ENCODE assay signal across 11 cellular contexts in genomic region chr11:86021390-86021789, GRCh38. TPM values are rescaled to one million over a fixed set of nuclear protein-coding genes. Genes with fewer than 3 reads are reported as not detected.
DNase-seq lines count a peak whose midpoint lies in the region; ATAC-seq and TF ChIP-seq lines count a peak whose summit lies in the region.
"Had no signal": no experiment of that assay in that cellular context is flagged by ENCODE, and none has a peak within 500 bp of the region (broad histone marks: within the 10 kb centered on the region; RNA-seq: fewer than 3 reads in every experiment).

No MANE protein-coding gene starts in this region.

- no peaks in the 10 kb centered on the region; the same call in 1 of the 2 replicates for H4K20me1 ChIP-seq in GM23338 (replicated peaks; ENCODE audit: insufficient read depth)

- H3F3A ChIP-seq in GM23338 (replicated peaks; ENCODE audit: low read depth) = no peaks in the 10 kb centered on the region

- H3K27ac Mint-ChIP-seq in GM23338 = peak overlapping the region; percentile 85; the same call in 1 of the 2 replicates
- peak overlapping the region in 2 of 9 donors; percentile 39 to 58 for H3K27ac Mint-ChIP-seq in naive thymus-derived CD4-positive, alpha-beta T cell

- no peaks in the 10 kb centered on the region for H3K9me3 ChIP-seq in naive thymus-derived CD4-positive, alpha-beta T cell (ENCODE audit: control insufficient read depth in 2 of 3, low read length in 3 of 3)

- no peak overlapping the region for H3K4me3 ChIP-seq in GM23338
- no peak overlapping the region for H3K4me3 ChIP-seq in naive thymus-derived CD4-positive, alpha-beta T cell (ENCODE audit: low read length)

- no peaks in the 10 kb centered on the region for H3K4me1 ChIP-seq in GM23338 (ENCODE audit: insufficient read depth)
- peaks cover 0 to 4% of the 10 kb centered on the region in 2 donors for H3K4me1 ChIP-seq in naive thymus-derived CD4-positive, alpha-beta T cell (ENCODE audit: control insufficient read depth in 2 of 2, insufficient read depth in 2 of 2, low read length in 2 of 2)

- ATAC-seq in GM18499 (IDR thresholded peaks at IDR 0.05; ENCODE audit: insufficient read depth, unreplicated experiment) = peak; percentile 39
- no peak for ATAC-seq in GM23338
- peak; percentile 53 for ATAC-seq in naive thymus-derived CD4-positive, alpha-beta T cell
- no peak for ATAC-seq in HG02884 (IDR thresholded peaks at IDR 0.05; ENCODE audit: unreplicated experiment)
- no peak for ATAC-seq in GM21825 (IDR thresholded peaks at IDR 0.05; ENCODE audit: unreplicated experiment)

- POLR2A ChIA-PET in naive thymus-derived CD4-positive, alpha-beta T cell (lab: Charles Lee) = interaction anchor here (0.6 kb wide), 2 partner anchors 194 to 406 kb away, joined by 3 read pairs; no protein-coding TSS in a partner anchor

- H3K27ac ChIP-seq in GM23338 (ENCODE audit: low read depth) = no peak overlapping the region
- H3K27ac ChIP-seq in naive thymus-derived CD4-positive, alpha-beta T cell (ENCODE audit: low read depth, low read length) = no peak overlapping the region
- H3K27ac ChIP-seq: VCaP had no signal

- no peak overlapping the region for H3K4me2 ChIP-seq in GM23338

- no peak for TF ChIP-seq CTCF in GM23338 (conservative IDR thresholded peaks at IDR 0.05; ENCODE audit: low read depth in 2 of 2)

- DNase-seq in GM23338 (ENCODE audit: low spot score) (no peak), RPMI8226 (peak; percentile 28), NCI-H2081 treated with DMSO at 0.1 percent for 48 hours (lab: John Stamatoyannopoulos, UW) (no peak), NCI-H1436 (lab: John Stamatoyannopoulos, UW) (no peak)
- DNase-seq in naive thymus-derived CD4-positive, alpha-beta T cell = no peak
- DNase-seq: effector CD4-positive, alpha-beta T cell; NCI-H1105 had no signal

- H2AFZ ChIP-seq in GM23338 = no peak overlapping the region

- H3K4me1 Mint-ChIP-seq in GM23338 = peaks cover 9% of the 10 kb centered on the region; the same call in 2 of the 3 replicates
- peaks cover 15 to 45% (median 32%) of the 10 kb centered on the region in 7 donors for H3K4me1 Mint-ChIP-seq in naive thymus-derived CD4-positive, alpha-beta T cell

- H3K27me3 Mint-ChIP-seq in GM23338 (ENCODE audit: insufficient read depth, low read depth, poor library complexity) = no peaks in the 10 kb centered on the region
- no peaks in the 10 kb centered on the region for H3K27me3 Mint-ChIP-seq in naive thymus-derived CD4-positive, alpha-beta T cell

- peaks cover 24% of the 10 kb centered on the region for H3K36me3 Mint-ChIP-seq in GM23338 (ENCODE audit: low read depth)
- H3K36me3 Mint-ChIP-seq in naive thymus-derived CD4-positive, alpha-beta T cell = peaks cover 6 to 49% (median 33%) of the 10 kb centered on the region in 5 donors

- no peaks in the 10 kb centered on the region; the same call in none of the 2 replicates for H3K79me2 ChIP-seq in GM23338 (replicated peaks; ENCODE audit: insufficient read depth)

- no peaks in the 10 kb centered on the region; the same call in 1 of the 2 replicates for H3K36me3 ChIP-seq in GM23338 (ENCODE audit: insufficient read depth)
- peaks cover 5 to 24% (median 12%) of the 10 kb centered on the region in 3 experiments for H3K36me3 ChIP-seq in naive thymus-derived CD4-positive, alpha-beta T cell (ENCODE audit: control insufficient read depth in 2 of 3, insufficient read depth in 3 of 3, low read length in 3 of 3)

- intact Hi-C loops in naive thymus-derived CD4-positive, alpha-beta T cell (cut with micrococcal nuclease) = no loop called here

- no peaks in the 10 kb centered on the region for H3K9me2 ChIP-seq in GM23338 (ENCODE audit: insufficient read depth)

- no peak overlapping the region for H3K4me3 Mint-ChIP-seq in GM23338
- H3K4me3 Mint-ChIP-seq in naive thymus-derived CD4-positive, alpha-beta T cell = no peak overlapping the region

- CTCF ChIA-PET in naive thymus-derived CD4-positive, alpha-beta T cell (lab: Charles Lee) = no interaction called here

- H3K9me3 Mint-ChIP-seq in GM23338 = no peaks in the 10 kb centered on the region
- H3K9me3 Mint-ChIP-seq in naive thymus-derived CD4-positive, alpha-beta T cell = peaks cover 0 to under 1% (median 0%) of the 10 kb centered on the region in 11 donors

- H3K27me3 ChIP-seq in GM23338 (ENCODE audit: insufficient read depth) = no peaks in the 10 kb centered on the region
- H3K27me3 ChIP-seq in naive thymus-derived CD4-positive, alpha-beta T cell (ENCODE audit: control insufficient read depth in 2 of 2, insufficient read depth in 2 of 2, low read length in 2 of 2) = no peaks in the 10 kb centered on the region

TF ChIP-seq in GM23338, 12 proteins besides CTCF, POLR2A, EP300 and RAD21:
- TF ChIP-seq JUNB (IDR thresholded peaks at IDR 0.05; ENCODE audit: unreplicated experiment) (no peak), ZNF331 (CRISPR knock-in tag; IDR thresholded peaks at IDR 0.05; ENCODE audit: low read depth) (no peak), ZNF114 (CRISPR knock-in tag; IDR thresholded peaks at IDR 0.05) (no peak), EZH2 (IDR thresholded peaks at IDR 0.05; ENCODE audit: low read depth, unreplicated experiment) (no peak), CREB1 (CRISPR knock-in tag; IDR thresholded peaks at IDR 0.05; ENCODE audit: low read depth) (no peak), REST (IDR thresholded peaks at IDR 0.05; ENCODE audit: unreplicated experiment) (no peak), STAT1 (IDR thresholded peaks at IDR 0.05; ENCODE audit: unreplicated experiment) (no peak), NANOG (IDR thresholded peaks at IDR 0.05; ENCODE audit: borderline replicate concordance) (no peak)

RNA-seq across cellular contexts. Expression of gene PICALM, which starts 47.5 kb away (rescaled TPM):
- 134 and 150 TPM in 2 replicates for total RNA-seq in GM23338 (2014; rRNA removed; shearing (Covaris generic))
- 21.0 and 27.9 TPM in 2 replicates for polyA plus RNA-seq in GM23338 (2016; fragmentation: Nextera tagmentation; extraction: Ambion mirVana)
- total RNA-seq in naive thymus-derived CD4-positive, alpha-beta T cell = 100 to 1,000 TPM in 4 of 5 experiments, 10 to 100 TPM in 1; 96.7 to 230 (median 102) TPM
- polyA plus RNA-seq in naive thymus-derived CD4-positive, alpha-beta T cell = 10 to 100 TPM; 14.6 to 16.1 TPM

Comparison
In these comparisons a context has a peak if more than half of its experiments do, and no peak if none do; other contexts are left out.
1. ATAC-seq: peak in GM18499 (single experiment) and naive thymus-derived CD4-positive, alpha-beta T cell (single experiment); none in GM23338 (single experiment), HG02884 (single experiment) and GM21825 (single experiment).